18 cellular contexts compared by ENCODE assay signal in the genomic region with DNA sequence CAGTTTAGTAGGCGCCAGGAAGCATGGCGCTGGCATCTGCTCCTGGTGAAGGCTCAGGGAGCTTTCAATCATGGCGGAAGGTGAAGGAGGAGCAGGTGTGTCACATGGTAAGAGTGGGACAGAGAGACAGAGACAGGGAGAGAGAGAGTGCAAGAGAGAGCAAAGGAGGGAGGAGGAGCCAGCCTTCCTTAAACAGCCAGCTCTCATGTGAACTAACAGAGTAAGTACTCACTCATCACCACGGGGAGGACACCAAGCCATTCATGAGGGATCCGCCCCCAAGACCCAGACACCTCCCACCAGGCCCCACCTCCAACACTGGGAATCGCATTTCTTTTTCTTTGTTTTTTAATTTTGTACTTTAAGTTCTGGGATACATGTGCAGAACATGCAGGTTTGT.
"Had no signal": no experiment of that assay in that cellular context is flagged by ENCODE, and none has a peak within 500 bp of the region (broad histone marks: within the 10 kb centered on the region; RNA-seq: fewer than 3 reads in every experiment).

No MANE protein-coding gene starts in this region.

- DNase-seq: activated CD4-positive, CD25-positive, alpha-beta regulatory T cell treated with anti-CD3 and anti-CD28 coated beads, Interleukin-2, amount 50 U/mL, for 72 hours; activated effector memory CD4-positive, alpha-beta T cell treated with Interleukin-2 at 50 U/mL for 16 hours; activated T-cell treated with anti-CD3 and anti-CD28 coated beads, Interleukin-2, amount 50 U/mL, for 4 hours; dorsolateral prefrontal cortex; endodermal cell; islet precursor cell; ovary; stimulated activated CD4-positive, alpha-beta T cell treated with anti-CD3 and anti-CD28 coated beads, Interleukin-12 subunit alpha, Interleukin-12 subunit beta, amount 100 ng/mL, for 4 hours; stimulated activated CD4-positive, alpha-beta T cell treated with anti-CD3 and anti-CD28 coated beads, Interleukin-2, amount 100 ng/mL, for 24 hours; T-helper 9 cell had no signal

- H3K36me3 ChIP-seq: adrenal gland, cardiac muscle cell, ovary, vagina had no signal

- H3K9me3 Mint-ChIP-seq: activated naive CD4-positive, alpha-beta T cell treated with anti-CD3 and anti-CD28 coated beads, Interleukin-2, amount 50 U/mL, for 24 hours; activated T-cell treated with anti-CD3 and anti-CD28 coated beads, Interleukin-2, amount 50 U/mL, for 4 hours; neural crest cell; stimulated activated memory B cell treated with anti-CD40 and anti-IgM and Interleukin-4, amounts not matched to agents 10 μg/mL and 1 μg/mL and 100 μg/mL, for 72 hours had no signal

- H3K79me2 ChIP-seq: hepatocyte had no signal

- H3K4me1 Mint-ChIP-seq: activated naive CD4-positive, alpha-beta T cell treated with anti-CD3 and anti-CD28 coated beads, Interleukin-2, amount 50 U/mL, for 24 hours had no signal

- H2AFZ ChIP-seq: hepatocyte had no signal

- H3K4me2 ChIP-seq: hepatocyte had no signal

- H3K27ac ChIP-seq: adrenal gland, cardiac muscle cell, dorsolateral prefrontal cortex, hepatocyte, ovary, vagina had no signal

- H3K4me3 ChIP-seq: adrenal gland, cardiac muscle cell, dorsolateral prefrontal cortex, hepatocyte, lung, ovary, vagina had no signal

- H3K27ac Mint-ChIP-seq: activated naive CD4-positive, alpha-beta T cell treated with anti-CD3 and anti-CD28 coated beads, Interleukin-2, amount 50 U/mL, for 24 hours; endodermal cell; stimulated activated memory B cell treated with anti-CD40 and anti-IgM and Interleukin-4, amounts not matched to agents 10 μg/mL and 1 μg/mL and 100 μg/mL, for 72 hours had no signal

- H3K9me3 ChIP-seq: adrenal gland, ovary, vagina had no signal

- ATAC-seq: activated T-cell treated with anti-CD3 and anti-CD28 coated beads, Interleukin-2, amount 50 U/mL, for 4 hours; stimulated activated memory B cell treated with anti-CD40 and anti-IgM and Interleukin-4, amounts not matched to agents 10 μg/mL and 1 μg/mL and 100 μg/mL, for 72 hours had no signal

- H3K27me3 Mint-ChIP-seq: activated naive CD4-positive, alpha-beta T cell treated with anti-CD3 and anti-CD28 coated beads, Interleukin-2, amount 50 U/mL, for 24 hours; stimulated activated memory B cell treated with anti-CD40 and anti-IgM and Interleukin-4, amounts not matched to agents 10 μg/mL and 1 μg/mL and 100 μg/mL, for 72 hours had no signal

- H3K27me3 ChIP-seq: adrenal gland, cardiac muscle cell, dorsolateral prefrontal cortex, hepatocyte, ovary, vagina had no signal

- H3K4me3 Mint-ChIP-seq: activated naive CD4-positive, alpha-beta T cell treated with anti-CD3 and anti-CD28 coated beads, Interleukin-2, amount 50 U/mL, for 24 hours; activated T-cell treated with anti-CD3 and anti-CD28 coated beads, Interleukin-2, amount 50 U/mL, for 4 hours; endodermal cell; neural crest cell; stimulated activated memory B cell treated with anti-CD40 and anti-IgM and Interleukin-4, amounts not matched to agents 10 μg/mL and 1 μg/mL and 100 μg/mL, for 72 hours had no signal

- H3K36me3 Mint-ChIP-seq: activated naive CD4-positive, alpha-beta T cell treated with anti-CD3 and anti-CD28 coated beads, Interleukin-2, amount 50 U/mL, for 24 hours; stimulated activated memory B cell treated with anti-CD40 and anti-IgM and Interleukin-4, amounts not matched to agents 10 μg/mL and 1 μg/mL and 100 μg/mL, for 72 hours had no signal
